ENCODE assay signal across 11 cellular contexts in genomic region chr9:133950206-133950915, GRCh38. TPM values are rescaled to one million over a fixed set of nuclear protein-coding genes. Genes with fewer than 3 reads are reported as not detected.
DNase-seq lines count a peak whose midpoint lies in the region; ATAC-seq and TF ChIP-seq lines count a peak whose summit lies in the region.
"Had no signal": no experiment of that assay in that cellular context is flagged by ENCODE, and none has a peak within 500 bp of the region (broad histone marks: within the 10 kb centered on the region; RNA-seq: fewer than 3 reads in every experiment).

No MANE protein-coding gene starts in this region.

- peaks cover 0 to 31% (median 6%) of the 10 kb centered on the region in 12 donors for H3K4me1 ChIP-seq in heart left ventricle

- 76 to 84% (median 81%) methylated on average over 27 to 29 of the region's 29 CpGs for WGBS in heart left ventricle, 4 donors

- H3K4me3 Mint-ChIP-seq in stimulated activated memory B cell treated with anti-CD40 and anti-IgM and Interleukin-4, amounts not matched to agents 10 μg/mL and 1 μg/mL and 100 μg/mL, for 72 hours, result peak overlapping the region; percentile 37
- H3K4me3 Mint-ChIP-seq in activated CD8-positive, alpha-beta memory T cell treated with anti-CD3 and anti-CD28 coated beads, Interleukin-2, amount 10 ng/mL, durations not matched to agents 7 days and 5 days, result no peak overlapping the region
- H3K4me3 Mint-ChIP-seq: activated naive CD4-positive, alpha-beta T cell treated with anti-CD3 and anti-CD28 coated beads, Interleukin-2, amount 50 U/mL, for 24 hours had no signal

- peak; percentile 4 for DNase-seq in NCI-H1105 treated with DMSO at 0.1 percent for 48 hours (lab: John Stamatoyannopoulos, UW)
- DNase-seq in NCI-H1105 (lab: John Stamatoyannopoulos, UW), result no peak
- DNase-seq in RPMI7951 (ENCODE audit: low read depth), result peak; percentile 98
- DNase-seq in heart left ventricle, result peak; percentile 57 to 74 (median 65)
- DNase-seq in NCI-H1694 treated with DMSO at 0.1 percent for 48 hours (lab: John Stamatoyannopoulos, UW), result no peak
- DNase-seq in activated CD8-positive, alpha-beta memory T cell treated with anti-CD3 and anti-CD28 coated beads, Interleukin-2, amount 10 ng/mL, durations not matched to agents 7 days and 5 days, result no peak
- DNase-seq: effector CD4-positive, alpha-beta T cell had no signal

- no peaks in the 10 kb centered on the region for H3K36me3 ChIP-seq in heart left ventricle

- peak overlapping the region; percentile 87 for H3K27ac Mint-ChIP-seq in stimulated activated memory B cell treated with anti-CD40 and anti-IgM and Interleukin-4, amounts not matched to agents 10 μg/mL and 1 μg/mL and 100 μg/mL, for 72 hours
- H3K27ac Mint-ChIP-seq in activated CD8-positive, alpha-beta memory T cell treated with anti-CD3 and anti-CD28 coated beads, Interleukin-2, amount 10 ng/mL, durations not matched to agents 7 days and 5 days, result no peak overlapping the region
- H3K27ac Mint-ChIP-seq: activated naive CD4-positive, alpha-beta T cell treated with anti-CD3 and anti-CD28 coated beads, Interleukin-2, amount 50 U/mL, for 24 hours had no signal

- no peak for TF ChIP-seq CTCF in heart left ventricle (IDR thresholded peaks at IDR 0.05)

- ATAC-seq in heart left ventricle, result peak; percentile 19 to 84 (median 68)
- no peak for ATAC-seq in stimulated activated memory B cell treated with anti-CD40 and anti-IgM and Interleukin-4, amounts not matched to agents 10 μg/mL and 1 μg/mL and 100 μg/mL, for 72 hours
- no peak for ATAC-seq in activated CD8-positive, alpha-beta memory T cell treated with anti-CD3 and anti-CD28 coated beads, Interleukin-2, amount 10 ng/mL, durations not matched to agents 7 days and 5 days
- no peak for ATAC-seq in HG02852 (IDR thresholded peaks at IDR 0.05; ENCODE audit: unreplicated experiment)

- H3K4me3 ChIP-seq in heart left ventricle, result peak overlapping the region in 5 of 12 donors; percentile 0 to 33 (median 17)

- H3K27me3 ChIP-seq in heart left ventricle, result no peaks in the 10 kb centered on the region

- H3K27me3 Mint-ChIP-seq in stimulated activated memory B cell treated with anti-CD40 and anti-IgM and Interleukin-4, amounts not matched to agents 10 μg/mL and 1 μg/mL and 100 μg/mL, for 72 hours, result no peaks in the 10 kb centered on the region
- no peaks in the 10 kb centered on the region for H3K27me3 Mint-ChIP-seq in activated CD8-positive, alpha-beta memory T cell treated with anti-CD3 and anti-CD28 coated beads, Interleukin-2, amount 10 ng/mL, durations not matched to agents 7 days and 5 days
- H3K27me3 Mint-ChIP-seq: activated naive CD4-positive, alpha-beta T cell treated with anti-CD3 and anti-CD28 coated beads, Interleukin-2, amount 50 U/mL, for 24 hours had no signal

- no peaks in the 10 kb centered on the region for H3K9me3 Mint-ChIP-seq in stimulated activated memory B cell treated with anti-CD40 and anti-IgM and Interleukin-4, amounts not matched to agents 10 μg/mL and 1 μg/mL and 100 μg/mL, for 72 hours
- H3K9me3 Mint-ChIP-seq in activated CD8-positive, alpha-beta memory T cell treated with anti-CD3 and anti-CD28 coated beads, Interleukin-2, amount 10 ng/mL, durations not matched to agents 7 days and 5 days (ENCODE audit: low read depth), result no peaks in the 10 kb centered on the region
- H3K9me3 Mint-ChIP-seq: activated naive CD4-positive, alpha-beta T cell treated with anti-CD3 and anti-CD28 coated beads, Interleukin-2, amount 50 U/mL, for 24 hours had no signal

- no peaks in the 10 kb centered on the region for H3K9me3 ChIP-seq in heart left ventricle

- H3K27ac ChIP-seq in heart left ventricle, result peak overlapping the region in 6 of 12 donors; percentile 22 to 67 (median 37)
- H3K27ac ChIP-seq: 22Rv1 had no signal

- no peak for TF ChIP-seq POLR2A in heart left ventricle (IDR thresholded peaks at IDR 0.05)

- H3K36me3 Mint-ChIP-seq in stimulated activated memory B cell treated with anti-CD40 and anti-IgM and Interleukin-4, amounts not matched to agents 10 μg/mL and 1 μg/mL and 100 μg/mL, for 72 hours, result peaks cover 16% of the 10 kb centered on the region
- H3K36me3 Mint-ChIP-seq in activated CD8-positive, alpha-beta memory T cell treated with anti-CD3 and anti-CD28 coated beads, Interleukin-2, amount 10 ng/mL, durations not matched to agents 7 days and 5 days, result no peaks in the 10 kb centered on the region
- H3K36me3 Mint-ChIP-seq: activated naive CD4-positive, alpha-beta T cell treated with anti-CD3 and anti-CD28 coated beads, Interleukin-2, amount 50 U/mL, for 24 hours had no signal

- CTCF ChIA-PET in activated CD8-positive, alpha-beta memory T cell treated with anti-CD3 and anti-CD28 coated beads, Interleukin-2, amount 10 ng/mL, durations not matched to agents 7 days and 5 days (lab: Charles Lee), result no interaction called here

- peaks cover 88% of the 10 kb centered on the region for H3K4me1 Mint-ChIP-seq in stimulated activated memory B cell treated with anti-CD40 and anti-IgM and Interleukin-4, amounts not matched to agents 10 μg/mL and 1 μg/mL and 100 μg/mL, for 72 hours
- peaks cover 6% of the 10 kb centered on the region for H3K4me1 Mint-ChIP-seq in activated CD8-positive, alpha-beta memory T cell treated with anti-CD3 and anti-CD28 coated beads, Interleukin-2, amount 10 ng/mL, durations not matched to agents 7 days and 5 days

- intact Hi-C loops in heart left ventricle (cut with DNase I), result no loop called here

RNA-seq across cellular contexts. Expression of gene VAV2, which starts 41.8 kb away (rescaled TPM):
- 10.3 and 16.2 TPM in 2 replicates for total RNA-seq in RPMI7951 (2014; rRNA removed; shearing (Covaris generic))
- total RNA-seq in heart left ventricle, result 1 to 10 TPM; 3.4 to 9.9 (median 5.3) TPM
- 1 to 10 TPM; 3.3 to 6.5 TPM for polyA plus RNA-seq in heart left ventricle
- 1 to 10 TPM; 5.1 to 5.5 TPM for total RNA-seq in activated CD8-positive, alpha-beta memory T cell treated with anti-CD3 and anti-CD28 coated beads, Interleukin-2, amount 10 ng/mL, durations not matched to agents 7 days and 5 days

Comparison
In these comparisons a context has a peak if more than half of its experiments do, and no peak if none do; other contexts are left out.
1. DNase-seq: peak in NCI-H1105 treated with DMSO at 0.1 percent for 48 hours (single experiment), RPMI7951 (single experiment) and heart left ventricle (5 of 5); none in NCI-H1105 (single experiment), NCI-H1694 treated with DMSO at 0.1 percent for 48 hours (single experiment) and activated CD8-positive, alpha-beta memory T cell treated with anti-CD3 and anti-CD28 coated beads, Interleukin-2, amount 10 ng/mL, durations not matched to agents 7 days and 5 days (single experiment).
2. ATAC-seq: peak in heart left ventricle (4 of 4); none in stimulated activated memory B cell treated with anti-CD40 and anti-IgM and Interleukin-4, amounts not matched to agents 10 μg/mL and 1 μg/mL and 100 μg/mL, for 72 hours (single experiment), activated CD8-positive, alpha-beta memory T cell treated with anti-CD3 and anti-CD28 coated beads, Interleukin-2, amount 10 ng/mL, durations not matched to agents 7 days and 5 days (single experiment) and HG02852 (single experiment).